ENCODE assay signal across 21 cellular contexts in the genomic region with DNA sequence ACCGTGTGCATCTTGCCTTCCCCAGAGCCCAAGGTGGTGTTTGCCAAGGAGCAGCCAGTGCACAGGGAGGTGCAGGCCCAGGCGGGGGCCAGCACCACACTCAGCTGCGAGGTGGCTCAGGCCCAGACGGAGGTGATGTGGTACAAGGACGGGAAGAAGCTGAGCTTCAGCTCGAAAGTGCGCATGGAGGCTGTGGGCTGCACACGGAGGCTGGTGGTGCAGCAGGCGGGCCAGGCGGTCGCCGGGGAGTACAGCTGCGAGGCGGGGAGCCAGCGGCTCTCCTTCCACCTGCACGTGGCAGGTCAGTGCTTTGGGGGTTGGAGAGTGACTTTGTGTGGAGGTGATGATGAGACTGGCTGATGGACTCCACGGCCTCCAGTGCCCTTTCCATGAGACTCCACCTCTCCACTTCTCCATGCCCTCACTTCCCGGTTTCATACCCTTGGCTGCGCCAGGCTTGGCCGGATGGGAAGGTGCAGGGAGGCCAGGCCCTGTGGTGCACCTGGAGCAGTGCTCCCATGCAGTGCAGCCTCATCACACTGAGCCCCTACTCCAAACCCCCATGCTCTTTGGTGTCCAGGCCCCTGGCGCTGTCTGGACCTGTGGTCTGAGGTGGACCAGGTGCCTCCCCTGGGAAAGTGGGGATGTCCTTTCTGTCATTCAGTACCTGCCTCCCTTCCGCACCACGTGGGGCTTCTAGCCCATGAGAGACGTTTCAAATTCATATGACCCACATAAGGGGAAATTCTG. TPM values are rescaled to one million over a fixed set of nuclear protein-coding genes. Genes with fewer than 3 reads are reported as not detected.
DNase-seq lines count a peak whose midpoint lies in the region; ATAC-seq, FAIRE-seq and TF ChIP-seq lines count a peak whose summit lies in the region.
"Had no signal": no experiment of that assay in that cellular context is flagged by ENCODE, and none has a peak within 500 bp of the region (broad histone marks: within the 10 kb centered on the region; RNA-seq: fewer than 3 reads in every experiment).

No MANE protein-coding gene starts in this region.

- no peak overlapping the region for H3K9ac ChIP-seq in K562 (ENCODE audit: insufficient read depth in 1 of 2, low read depth in 2 of 2, low read length in 2 of 2)
- no peak overlapping the region for H3K9ac ChIP-seq in trophoblast cell (ENCODE audit: low read length)

- WGBS in heart right ventricle, 2 donors: 91 to 92% methylated on average over 24 of the region's 24 CpGs
- 14% methylated on average over 24 of the region's 24 CpGs for WGBS in K562 (ENCODE audit: insufficient coverage, low coverage, missing lambda C conversion rate)
- no CpG with 5 or more reads among the region's 24 CpGs for WGBS in trophoblast cell (ENCODE audit: extremely low coverage, insufficient coverage, insufficient read length)

- H2BK5ac ChIP-seq in trophoblast cell (ENCODE audit: low read depth, low read length, poor library complexity): no peak overlapping the region

- H3K79me1 ChIP-seq in trophoblast cell (ENCODE audit: low read length): no peaks in the 10 kb centered on the region

- no peaks in the 10 kb centered on the region for H3K9me1 ChIP-seq in K562 (ENCODE audit: control insufficient read depth, insufficient read depth, low read length)

- H3K18ac ChIP-seq in trophoblast cell (ENCODE audit: low read length): no peak overlapping the region

- H3K4me2 ChIP-seq in K562 (ENCODE audit: insufficient read depth, low read length) (no peak overlapping the region), trophoblast cell (ENCODE audit: low read length) (no peak overlapping the region)
- H3K4me2 ChIP-seq: GM23338 had no signal

- ATAC-seq in heart right ventricle (peak in 6 of 8 donors; percentile 7 to 51 (median 26)), Right ventricle myocardium superior (ENCODE audit: poor library complexity) (no peak), K562 (no peak)
- ATAC-seq: GM23338, HCT116 had no signal

- in situ Hi-C loops in K562 (cut with MboI): no loop called here

- no peak for TF ChIP-seq EP300 in K562 (IDR thresholded peaks at IDR 0.05; ENCODE audit: low read length)

- H2BK12ac ChIP-seq in trophoblast cell (ENCODE audit: low read length): no peak overlapping the region

- H3K79me2 ChIP-seq in K562 (ENCODE audit: control insufficient read depth, insufficient read depth, low read length) (no peaks in the 10 kb centered on the region), trophoblast cell (ENCODE audit: control insufficient read depth, insufficient read depth, low read length, poor library complexity) (no peaks in the 10 kb centered on the region)

- H3K27me3 ChIP-seq in heart right ventricle: no peaks in the 10 kb centered on the region
- peaks cover 0 to 19% of the 10 kb centered on the region in 2 experiments; a peak in 3 of 5 replicates for H3K27me3 ChIP-seq in K562 (ENCODE audit: control insufficient read depth in 2 of 2, insufficient read depth in 2 of 2, low read length in 2 of 2)
- H3K27me3 ChIP-seq in trophoblast cell (ENCODE audit: insufficient read depth, low read length): no peaks in the 10 kb centered on the region

- no peak overlapping the region for H3K14ac ChIP-seq in trophoblast cell (ENCODE audit: low read length)

- H3K27ac ChIP-seq in heart right ventricle (no peak overlapping the region), K562 (ENCODE audit: extremely low read depth, low read depth, low read length) (no peak overlapping the region), trophoblast cell (ENCODE audit: low read depth, low read length) (no peak overlapping the region)

- H3K4me1 ChIP-seq in heart right ventricle: peaks cover 0 to 5% (median 0%) of the 10 kb centered on the region in 9 donors
- peaks cover 0 to 6% of the 10 kb centered on the region in 2 experiments; a peak in 3 of 5 replicates for H3K4me1 ChIP-seq in K562 (replicated peaks in 1 of 2; ENCODE audit: control insufficient read depth in 2 of 2, insufficient read depth in 2 of 2, low read length in 2 of 2)
- no peaks in the 10 kb centered on the region for H3K4me1 ChIP-seq in trophoblast cell (ENCODE audit: control insufficient read depth in 1 of 2, insufficient read depth in 2 of 2, low read length in 2 of 2)

- H2AK5ac ChIP-seq in trophoblast cell (ENCODE audit: low read length): no peak overlapping the region

- H3K9me3 ChIP-seq in heart right ventricle (peaks cover 0 to 23% (median 0%) of the 10 kb centered on the region in 11 donors), K562 (replicated peaks; ENCODE audit: control insufficient read depth, insufficient read depth, low read depth, low read length) (no peaks in the 10 kb centered on the region), trophoblast cell (ENCODE audit: insufficient read depth, low read depth, low read length) (peaks cover 5% of the 10 kb centered on the region)

- H3K4me3 ChIP-seq in heart right ventricle (no peak overlapping the region), K562 (no peak overlapping the region), trophoblast cell (ENCODE audit: low read depth, low read length) (peak overlapping the region; percentile 23)
- H3K4me3 ChIP-seq: GM23338 had no signal

- H2BK120ac ChIP-seq in trophoblast cell (ENCODE audit: insufficient read depth, low read length, poor library complexity): no peak overlapping the region

- no peak for TF ChIP-seq POLR2A in K562 (conservative IDR thresholded peaks at IDR 0.05)

- no peak overlapping the region for H3K23ac ChIP-seq in trophoblast cell (ENCODE audit: low read length)

- TF ChIP-seq CTCF in heart right ventricle (IDR thresholded peaks at IDR 0.05) (no peak), K562 (IDR thresholded peaks at IDR 0.05 in 2 of 3, conservative IDR thresholded peaks at IDR 0.05 in 1 of 3; ENCODE audit: insufficient read depth in 2 of 3, low read depth in 1 of 3, low read length in 3 of 3) (no peak)

- intact Hi-C loops in heart right ventricle (cut with DNase I) (no loop called here), Right ventricle myocardium superior (cut with DNase I) (no loop called here), K562 (cut with micrococcal nuclease) (no loop called here)

- H4K91ac ChIP-seq in trophoblast cell (ENCODE audit: low read depth, low read length): no peak overlapping the region

- H3K36me3 ChIP-seq in heart right ventricle (peaks cover 0 to 91% (median 12%) of the 10 kb centered on the region in 9 donors), K562 (ENCODE audit: control insufficient read depth, insufficient read depth, low read length) (no peaks in the 10 kb centered on the region), trophoblast cell (ENCODE audit: control insufficient read depth in 1 of 2, insufficient read depth in 2 of 2, low read length in 2 of 2) (peaks cover 3 to 5% of the 10 kb centered on the region in 2 experiments)

- H4K20me1 ChIP-seq in K562 (replicated peaks; ENCODE audit: control insufficient read depth, insufficient read depth, low read length): no peaks in the 10 kb centered on the region

- no peak overlapping the region for H3K4ac ChIP-seq in trophoblast cell (ENCODE audit: low read depth, low read length)

- BruUV-seq in K562 (replicated peaks; lab: Mats Ljungman, UMichigan): no TSS peak

- CTCF ChIA-PET in HEK293T (lab: Yijun Ruan, JAX) (no interaction called here), K562 (lab: Yijun Ruan, JAX; ENCODE audit: low intra/inter-chr PET ratio) (no interaction called here)

- H4K8ac ChIP-seq in trophoblast cell (ENCODE audit: low read depth, low read length): no peak overlapping the region

- no peak overlapping the region for H4K12ac ChIP-seq in trophoblast cell (ENCODE audit: low read depth, low read length)

- POLR2A ChIA-PET in HEK293T (lab: Yijun Ruan, JAX): no interaction called here
- POLR2A ChIA-PET in K562 (lab: Yijun Ruan, JAX): interaction anchor here (0.6 kb wide), 1 partner anchor 230 kb away, joined by 3 read pairs; no protein-coding TSS in a partner anchor

- FAIRE-seq in K562 (lab: Jason Lieb, UNC): no peak
- FAIRE-seq: GM12891, GM18507 had no signal

- H2AFZ ChIP-seq in K562 (ENCODE audit: low read depth, low read length): no peak overlapping the region
- no peak overlapping the region for H2AFZ ChIP-seq in trophoblast cell (ENCODE audit: insufficient read depth, low read length, poor library complexity)
- H2AFZ ChIP-seq: GM23338 had no signal

- DNase-seq in heart right ventricle (no peak), Right ventricle myocardium superior (no peak), HEK293T (ENCODE audit: extremely low spot score) (peak; percentile 5), K562 (ENCODE audit: extremely low read depth in 1 of 4, low spot score in 3 of 4) (no peak), trophoblast cell (no peak), NCI-H1417 (lab: John Stamatoyannopoulos, UW) (no peak), NCI-H345 (lab: John Stamatoyannopoulos, UW) (no peak), occipital lobe (lab: John Stamatoyannopoulos, UW) (no peak)
- DNase-seq: C1 segment of cervical spinal cord; Calu3; CD4-positive, alpha-beta memory T cell; COR-L47; DMS53; DMS79 treated with DMSO at 0.1 percent for 48 hours; GF-D8; H9; HFFc6 had no signal

- TF ChIP-seq RAD21 in K562 (CRISPR knock-in tag; conservative IDR thresholded peaks at IDR 0.05 in 1 of 2, IDR thresholded peaks at IDR 0.05 in 1 of 2): no peak

TF ChIP-seq in HEK293T, 16 proteins besides CTCF, POLR2A, EP300 and RAD21 (continues in another document):
- TF ChIP-seq HDGF (IDR thresholded peaks at IDR 0.05; ENCODE audit: borderline replicate concordance): no peak

RNA-seq across cellular contexts. Expression of a gene that starts 49.0 kb away (rescaled TPM):
- total RNA-seq in heart right ventricle (100 to 1,000 TPM; 285 to 541 (median 407) TPM), Right ventricle myocardium superior (316 TPM), K562 (2014; rRNA removed) (11.8 and 12.0 TPM in 2 replicates), K562 (2014; rRNA removed; fragmentation: Illumina TruSeq; extraction: Trizol) (0.83 and 1.7 TPM in 2 replicates), K562 (2015; rRNA removed; fragmentation: Illumina TruSeq; extraction: Trizol) (4.1 and 5.0 TPM in 2 replicates), K562 (2021) (17.4 and 19.7 TPM in 2 replicates), occipital lobe (42.4 TPM)
- polyA plus RNA-seq in heart right ventricle (100 to 1,000 TPM; 176 to 639 TPM), K562 (2011; rRNA removed) (3.4 and 5.6 TPM in 2 replicates), K562 (2014; fragmentation: Illumina TruSeq; extraction: Trizol) (3.6 and 6.9 TPM in 2 replicates), K562 (2014; fragmentation: Nextera tagmentation; extraction: Ambion mirVana) (under 1 TPM; 0.18 to 0.29 TPM), K562 (2014; rRNA removed) (11.1 and 12.5 TPM in 2 replicates)
- total RNA-seq in K562 (2011; cell fraction: chromatin; rRNA removed; ENCODE audit: low replicate concordance): 22.3 and 52.9 TPM in 2 replicates
- total RNA-seq in K562 (2011; cell fraction: nucleolus; rRNA removed): 25.5 and 27.1 TPM in 2 replicates
- total RNA-seq in K562 (2011; cell fraction: nucleoplasm; rRNA removed): 20.5 and 20.6 TPM in 2 replicates
- 3.0 and 8.2 TPM in 2 replicates for polyA plus RNA-seq in K562 (2011; cell fraction: cytosol; rRNA removed)
- polyA plus RNA-seq in K562 (2011; cell fraction: nucleus; rRNA removed): 22.5 and 42.0 TPM in 2 replicates
- 15.8 and 26.7 TPM in 2 replicates for polyA plus RNA-seq in K562 (2012)
- 3.4 TPM in 2 replicates for polyA minus RNA-seq in K562 (2011; rRNA and poly(A)+ RNA removed)
- polyA minus RNA-seq in K562 (2011; cell fraction: cytosol; rRNA and poly(A)+ RNA removed): 8.2 and 10.9 TPM in 2 replicates
- polyA minus RNA-seq in K562 (2011; cell fraction: nucleus; rRNA and poly(A)+ RNA removed): 7.0 and 7.1 TPM in 2 replicates
- 6.4 and 7.0 TPM in 2 replicates for polyA plus RNA-seq in trophoblast cell (2013)

Comparison
In these comparisons a context has a peak if more than half of its experiments do, and no peak if none do; other contexts are left out.
1. ATAC-seq: peak in heart right ventricle (6 of 8); none in Right ventricle myocardium superior (single experiment) and K562 (single experiment).